Comparison of ENCODE assay signal across 8 cellular contexts in genomic region chr17:42744806-42745617, GRCh38. TPM values are rescaled to one million over a fixed set of nuclear protein-coding genes. Genes with fewer than 3 reads are reported as not detected.
A peak's percentile ranks its signal among the peaks of the same experiment; 100 is the strongest.
DNase-seq lines count a peak whose midpoint lies in the region; ATAC-seq and TF ChIP-seq lines count a peak whose summit lies in the region.

Gene EZH1 (minus strand): TSS chr17:42745040. CDS start chr17:42728941, 16,099 bp downstream.

- DNase-seq in NCI-H2196 treated with DMSO at 0.1 percent for 48 hours (lab: John Stamatoyannopoulos, UW; ENCODE audit: unreplicated experiment) (peak; percentile 62), T47D (ENCODE audit: low read depth in 1 of 2, low spot score in 1 of 2) (peak; percentile 97 to 99)

- peak within 1 kb of the TSS; percentile 86 for H3K4me2 ChIP-seq in skeletal muscle satellite cell (ENCODE audit: low read length)

- ATAC-seq in HG03097 (IDR thresholded peaks at IDR 0.05; ENCODE audit: low FRiP score, unreplicated experiment) = peak; percentile 78

- peak; percentile 69 for TF ChIP-seq POLR2A in GM18526 (IDR thresholded peaks at IDR 0.05; ENCODE audit: extremely low read depth, insufficient read length)

- H3K36me3 ChIP-seq in iPS-18a (ENCODE audit: control insufficient read depth, low read depth, low read length) = no peaks in the 10 kb centered on the region
- no peaks in the 10 kb centered on the region for H3K36me3 ChIP-seq in skeletal muscle satellite cell (ENCODE audit: insufficient read depth, low read length)

- peaks cover 4% of the 10 kb centered on the region for H3K9me3 ChIP-seq in iPS-18a (ENCODE audit: control insufficient read depth, low read depth, low read length)
- H3K9me3 ChIP-seq in skeletal muscle satellite cell (replicated peaks; ENCODE audit: low read length) = no peaks in the 10 kb centered on the region

- H3K27me3 ChIP-seq in iPS-18a (ENCODE audit: control insufficient read depth, insufficient read depth, low read length) (peaks cover 28% of the 10 kb centered on the region), skeletal muscle satellite cell (ENCODE audit: control insufficient read depth, insufficient read depth, low read length) (peaks cover 20% of the 10 kb centered on the region)

- H3K4me1 ChIP-seq in iPS-18a (ENCODE audit: control insufficient read depth, low read depth, low read length) (peaks cover 16% of the 10 kb centered on the region), skeletal muscle satellite cell (ENCODE audit: control insufficient read depth, insufficient read depth, low read length) (peaks cover 12% of the 10 kb centered on the region)

- H3K27ac ChIP-seq in 22Rv1 = peak within 1 kb of the TSS; percentile 76
- H3K27ac ChIP-seq in VCaP = peak within 1 kb of the TSS; percentile 92
- H3K27ac ChIP-seq in iPS-18a (ENCODE audit: low read length) = peak within 1 kb of the TSS; percentile 21

- TF ChIP-seq CTCF in 22Rv1 (IDR thresholded peaks at IDR 0.05) (no peak), VCaP (conservative IDR thresholded peaks at IDR 0.05) (no peak)

- peak within 1 kb of the TSS; percentile 67 for H3K9ac ChIP-seq in iPS-18a (ENCODE audit: low read length)
- peak within 1 kb of the TSS; percentile 86 for H3K9ac ChIP-seq in skeletal muscle satellite cell (ENCODE audit: low read depth, low read length)

- in situ Hi-C loops in T47D (cut with HindIII; ENCODE audit: low pct_unique_long_range_greater_than_20kb, low sequenced_read_pairs) = no loop called here

- H3K4me3 ChIP-seq in iPS-18a (ENCODE audit: low read length) (peak within 1 kb of the TSS; percentile 72), skeletal muscle satellite cell (ENCODE audit: low read length) (peak within 1 kb of the TSS; percentile 80)

RNA-seq across cellular contexts. Expression of gene EZH1, which starts in this region (rescaled TPM):
- total RNA-seq in skeletal muscle satellite cell (2012; rRNA removed) = 10.9 and 11.1 TPM in 2 replicates

Comparison
In these comparisons a context has a peak if more than half of its experiments do, and no peak if none do; other contexts are left out.
1. Peak in every context shown above with its lines: DNase-seq, ATAC-seq, H3K4me3 ChIP-seq and H3K27ac ChIP-seq.
2. H3K27ac ChIP-seq: peak in every context shown above with its lines; median percentile 92 in VCaP; 76 in 22Rv1; 21 in iPS-18a.